ENCODE assay signal across 20 cellular contexts in the genomic region with DNA sequence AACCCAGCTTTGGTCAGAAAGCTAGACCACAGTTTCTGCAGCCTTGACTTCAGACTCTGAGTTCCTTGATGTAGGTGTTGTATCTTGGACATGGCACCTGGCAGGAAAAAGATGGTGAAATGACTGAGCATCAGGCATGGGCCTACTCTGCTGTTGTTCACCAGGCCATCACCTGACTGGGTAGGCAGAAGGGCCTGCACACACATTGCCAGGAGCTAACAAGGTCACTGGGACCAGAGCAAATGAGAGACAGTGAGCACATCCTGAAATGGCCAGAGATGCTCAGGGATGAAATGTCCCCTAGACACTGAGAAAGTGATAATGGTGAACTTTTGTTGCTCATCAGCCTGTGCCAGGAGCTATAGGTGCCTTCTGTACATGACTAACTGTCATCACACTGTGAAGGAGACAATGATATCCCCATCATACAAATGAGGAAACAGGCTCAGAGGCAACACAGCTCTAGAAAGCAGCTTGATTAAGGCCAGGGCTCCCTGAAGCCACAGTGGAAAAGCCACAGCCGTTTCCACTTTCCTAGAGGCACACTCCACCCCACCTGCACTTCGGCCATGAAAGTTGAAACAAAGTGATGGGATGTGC.
DNase-seq lines count a peak whose midpoint lies in the region; ATAC-seq and FAIRE-seq lines count a peak whose summit lies in the region.
"Had no signal": no experiment of that assay in that cellular context is flagged by ENCODE, and none has a peak within 500 bp of the region (broad histone marks: within the 10 kb centered on the region; RNA-seq: fewer than 3 reads in every experiment).

No MANE protein-coding gene starts in this region.

- no peak overlapping the region for H3K4me2 ChIP-seq in Karpas-422 (ENCODE audit: low read depth, low read length, poor library complexity, severe bottlenecking)
- H3K4me2 ChIP-seq: KMS-11 had no signal

- H3K27me3 Mint-ChIP-seq in activated naive CD8-positive, alpha-beta T cell treated with anti-CD3 and anti-CD28 coated beads, Interleukin-2, amount 50 U/mL, for 24 hours = no peaks in the 10 kb centered on the region
- no peaks in the 10 kb centered on the region for H3K27me3 Mint-ChIP-seq in activated naive CD8-positive, alpha-beta T cell treated with anti-CD3 and anti-CD28 coated beads for 36 hours
- peaks cover 0 to 3% (median 0%) of the 10 kb centered on the region in 3 donors for H3K27me3 Mint-ChIP-seq in immature natural killer cell (ENCODE audit: low read depth in 3 of 3)
- H3K27me3 Mint-ChIP-seq: CD4-positive, CD25-positive, alpha-beta regulatory T cell had no signal

- no peaks in the 10 kb centered on the region for H3K9me2 ChIP-seq in Karpas-422 (replicated peaks; ENCODE audit: insufficient read depth, low read length)

- H3K27ac ChIP-seq in Karpas-422 (ENCODE audit: low read length) = no peak overlapping the region
- H3K27ac ChIP-seq: KMS-11 had no signal

- FAIRE-seq in urothelium cell line (lab: Jason Lieb, UNC) = peak; percentile 27
- FAIRE-seq: H54, HTR-8/SVneo had no signal

- no peaks in the 10 kb centered on the region for H3K79me2 ChIP-seq in Karpas-422 (ENCODE audit: low read length)

- no peak overlapping the region for H3K27ac Mint-ChIP-seq in activated naive CD8-positive, alpha-beta T cell treated with anti-CD3 and anti-CD28 coated beads, Interleukin-2, amount 50 U/mL, for 24 hours
- no peak overlapping the region for H3K27ac Mint-ChIP-seq in activated naive CD8-positive, alpha-beta T cell treated with anti-CD3 and anti-CD28 coated beads for 36 hours
- H3K27ac Mint-ChIP-seq in immature natural killer cell = peak overlapping the region in 4 of 6 donors; percentile 1 to 33 (median 20)

- H3K4me1 Mint-ChIP-seq in activated naive CD8-positive, alpha-beta T cell treated with anti-CD3 and anti-CD28 coated beads, Interleukin-2, amount 50 U/mL, for 24 hours = peaks cover 29% of the 10 kb centered on the region
- H3K4me1 Mint-ChIP-seq in activated naive CD8-positive, alpha-beta T cell treated with anti-CD3 and anti-CD28 coated beads for 36 hours = peaks cover 18% of the 10 kb centered on the region
- H3K4me1 Mint-ChIP-seq in immature natural killer cell = peaks cover 16 to 38% of the 10 kb centered on the region in 2 donors

- no peaks in the 10 kb centered on the region for H4K20me1 ChIP-seq in Karpas-422 (ENCODE audit: insufficient read depth, low read depth, low read length)

- ATAC-seq in activated naive CD8-positive, alpha-beta T cell treated with anti-CD3 and anti-CD28 coated beads, Interleukin-2, amount 50 U/mL, for 24 hours = peak; percentile 39

- no peak overlapping the region for H3K9ac ChIP-seq in Karpas-422 (ENCODE audit: low read length)
- H3K9ac ChIP-seq: KMS-11 had no signal

- no peak for DNase-seq in activated naive CD8-positive, alpha-beta T cell treated with anti-CD3 and anti-CD28 coated beads, Interleukin-2, amount 50 U/mL, for 24 hours
- no peak for DNase-seq in activated naive CD8-positive, alpha-beta T cell treated with anti-CD3 and anti-CD28 coated beads for 36 hours
- DNase-seq in Karpas-422 = no peak
- no peak for DNase-seq in immature natural killer cell
- no peak for DNase-seq in urothelium cell line (ENCODE audit: low spot score)
- DNase-seq in NCI-H774 (lab: John Stamatoyannopoulos, UW) = no peak
- DNase-seq in NCI-H2029 (lab: John Stamatoyannopoulos, UW) = no peak
- DNase-seq: CD4-positive, CD25-positive, alpha-beta regulatory T cell; COR-L47; DMS79; NCI-H1105; NCI-H146; NCI-H2081; NCI-H2171 treated with DMSO at 0.1 percent for 48 hours; NCI-H524 treated with DMSO at 0.1 percent for 48 hours; OCI-M1; Right ventricle myocardium superior had no signal

- H3K9me3 Mint-ChIP-seq in activated naive CD8-positive, alpha-beta T cell treated with anti-CD3 and anti-CD28 coated beads, Interleukin-2, amount 50 U/mL, for 24 hours = peaks cover 4% of the 10 kb centered on the region
- peaks cover 6% of the 10 kb centered on the region for H3K9me3 Mint-ChIP-seq in activated naive CD8-positive, alpha-beta T cell treated with anti-CD3 and anti-CD28 coated beads for 36 hours
- no peaks in the 10 kb centered on the region for H3K9me3 Mint-ChIP-seq in immature natural killer cell

- no peaks in the 10 kb centered on the region for H3K9me3 ChIP-seq in Karpas-422 (ENCODE audit: low read length)

- peaks cover 25% of the 10 kb centered on the region for H3K4me1 ChIP-seq in Karpas-422 (ENCODE audit: low read length)

- H3K27me3 ChIP-seq in Karpas-422 (ENCODE audit: low read length) = no peaks in the 10 kb centered on the region

- H2AFZ ChIP-seq in Karpas-422 (ENCODE audit: low read length) = peak overlapping the region; percentile 20; the same call in 1 of the 2 replicates

- H3K4me3 Mint-ChIP-seq in activated naive CD8-positive, alpha-beta T cell treated with anti-CD3 and anti-CD28 coated beads, Interleukin-2, amount 50 U/mL, for 24 hours = no peak overlapping the region
- no peak overlapping the region for H3K4me3 Mint-ChIP-seq in activated naive CD8-positive, alpha-beta T cell treated with anti-CD3 and anti-CD28 coated beads for 36 hours
- H3K4me3 Mint-ChIP-seq in immature natural killer cell = no peak overlapping the region
- H3K4me3 Mint-ChIP-seq: CD4-positive, CD25-positive, alpha-beta regulatory T cell had no signal

- peaks cover 3% of the 10 kb centered on the region for H3K36me3 Mint-ChIP-seq in activated naive CD8-positive, alpha-beta T cell treated with anti-CD3 and anti-CD28 coated beads, Interleukin-2, amount 50 U/mL, for 24 hours (ENCODE audit: low read depth)
- H3K36me3 Mint-ChIP-seq in activated naive CD8-positive, alpha-beta T cell treated with anti-CD3 and anti-CD28 coated beads for 36 hours = peaks cover 4% of the 10 kb centered on the region
- H3K36me3 Mint-ChIP-seq in immature natural killer cell = peaks cover 0 to 4% (median 0%) of the 10 kb centered on the region in 3 donors

- H3K36me3 ChIP-seq in Karpas-422 (ENCODE audit: insufficient read depth, low read length) = no peaks in the 10 kb centered on the region

- H3K4me3 ChIP-seq in Karpas-422 (ENCODE audit: low read length) = no peak overlapping the region

Comparison
In these comparisons a context has a peak if more than half of its experiments do, and no peak if none do; other contexts are left out.
1. H3K27ac Mint-ChIP-seq: peak in immature natural killer cell (4 of 6); none in activated naive CD8-positive, alpha-beta T cell treated with anti-CD3 and anti-CD28 coated beads, Interleukin-2, amount 50 U/mL, for 24 hours (single experiment) and activated naive CD8-positive, alpha-beta T cell treated with anti-CD3 and anti-CD28 coated beads for 36 hours (single experiment).